8 cellular contexts compared by ENCODE assay signal in the genomic region with DNA sequence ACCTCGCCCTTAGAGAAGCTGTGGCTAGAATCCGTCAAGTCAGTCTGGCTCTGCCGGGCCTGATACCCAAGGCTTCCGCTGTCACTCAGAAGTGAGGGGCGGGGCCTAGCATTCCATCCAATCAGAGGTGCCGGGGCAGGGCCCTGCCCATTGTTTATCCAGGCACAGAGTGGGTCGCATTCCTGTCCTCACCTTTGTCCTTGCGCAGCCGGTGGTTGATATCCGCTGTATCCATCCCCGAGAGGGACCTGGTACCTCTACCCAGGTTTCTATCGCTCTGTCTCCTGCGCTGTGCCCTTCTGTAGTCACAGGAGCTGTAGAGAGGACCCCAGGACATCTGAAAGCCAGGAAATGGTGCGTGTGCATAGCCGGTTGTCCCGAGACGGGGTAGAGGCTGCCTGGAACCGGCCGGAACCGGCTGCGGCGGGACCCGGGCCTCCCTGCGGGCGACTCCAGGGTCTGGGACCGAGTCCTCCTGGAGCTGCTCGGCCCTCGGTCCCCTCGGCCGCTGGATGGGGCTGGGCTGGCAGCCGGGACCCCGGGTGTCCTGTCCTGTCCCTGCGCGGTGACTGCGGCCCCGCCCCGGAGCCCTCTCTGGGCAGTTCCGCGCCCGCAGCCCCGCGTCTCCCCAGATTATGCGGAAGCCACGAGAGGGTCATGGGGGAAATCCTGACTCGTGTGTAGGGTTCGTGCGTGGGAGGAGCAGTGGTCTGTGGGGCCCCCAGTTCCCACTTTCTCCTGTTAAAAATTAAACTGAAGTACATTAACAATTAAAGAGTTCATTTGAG. TPM values are rescaled to one million over a fixed set of nuclear protein-coding genes. Genes with fewer than 3 reads are reported as not detected.
DNase-seq lines count a peak whose midpoint lies in the region; ATAC-seq, FAIRE-seq and TF ChIP-seq lines count a peak whose summit lies in the region.

A gene (plus strand): TSS at position 183 of the 788 bp plus-strand sequence. CDS start 169 bp downstream, at position 352.

- DNase-seq in AG04449 (ENCODE audit: low read depth, low spot score) (no peak), H1 (ENCODE audit: low read depth in 1 of 2, low spot score in 2 of 2) (peak; percentile 89 to 96), mesenchymal stem cell (peak; percentile 91)
- peak; percentile 64 for DNase-seq in NK-92 treated with Interleukin-12 subunit alpha and Interleukin-12 subunit beta, amount 100 ng/mL, for 24 hours (lab: John Stamatoyannopoulos, UW)
- peak; percentile 95 for DNase-seq in activated CD8-positive, alpha-beta memory T cell treated with anti-CD3 and anti-CD28 coated beads, Interleukin-2, amount 10 ng/mL, durations not matched to agents 7 days and 5 days
- peak; percentile 81 for DNase-seq in stimulated activated CD8-positive, alpha-beta memory T cell treated with anti-CD3 and anti-CD28 coated beads, Interleukin-12 subunit alpha, Interleukin-12 subunit beta, amount 100 ng/mL, for 1 hour (ENCODE audit: low read depth)

- TF ChIP-seq RAD21 in H1 (IDR thresholded peaks at IDR 0.05 in 1 of 2, conservative IDR thresholded peaks at IDR 0.05 in 1 of 2; ENCODE audit: low read depth in 2 of 2, low read length in 2 of 2): no peak; a peak in 2 of 4 replicates

- H3K14ac ChIP-seq in H1 (ENCODE audit: insufficient read length) (no peak within 1 kb of the TSS), mesenchymal stem cell (ENCODE audit: low read length in 2 of 2) (no peak within 1 kb of the TSS)

- H4K20me1 ChIP-seq in H1 (replicated peaks in 1 of 2; ENCODE audit: control insufficient read depth in 1 of 2, insufficient read depth in 2 of 2, low read length in 2 of 2): no peaks in the 10 kb centered on the region

- H2BK15ac ChIP-seq in H1 (ENCODE audit: low read length) (peak within 1 kb of the TSS; percentile 67; the same call in 1 of the 2 replicates), mesenchymal stem cell (ENCODE audit: low read depth, poor library complexity, severe bottlenecking) (peak within 1 kb of the TSS; percentile 96)

- no peak within 1 kb of the TSS for H2BK20ac ChIP-seq in H1 (ENCODE audit: low read length)

- H3K27me3 Mint-ChIP-seq in activated CD8-positive, alpha-beta memory T cell treated with anti-CD3 and anti-CD28 coated beads, Interleukin-2, amount 10 ng/mL, durations not matched to agents 7 days and 5 days: no peaks in the 10 kb centered on the region

- no peak within 1 kb of the TSS for H3K4ac ChIP-seq in H1 (replicated peaks; ENCODE audit: insufficient read length, low read depth, low read length)
- peak within 1 kb of the TSS; percentile 59 to 76 for H3K4ac ChIP-seq in mesenchymal stem cell (ENCODE audit: low read depth in 1 of 2, low read length in 2 of 2)

- TF ChIP-seq POLR2A in GM18951 (IDR thresholded peaks at IDR 0.05; ENCODE audit: extremely low read depth, insufficient read depth, insufficient read length) (peak; percentile 69), H1 (IDR thresholded peaks at IDR 0.05; ENCODE audit: control extremely low read depth in 1 of 2, low read depth in 2 of 2, low read length in 2 of 2) (peak; percentile 71 to 91)

- H3K23ac ChIP-seq in H1 (ENCODE audit: insufficient read length): no peak within 1 kb of the TSS
- H3K23ac ChIP-seq in mesenchymal stem cell (ENCODE audit: low read length in 2 of 2): peak within 1 kb of the TSS in 1 of 2 experiments; percentile 35

- peak within 1 kb of the TSS; percentile 57 to 99 (median 79) for H3K9ac ChIP-seq in H1 (replicated peaks in 1 of 4; ENCODE audit: extremely low read depth in 1 of 4, low read depth in 3 of 4, low read length in 3 of 4)
- H3K9ac ChIP-seq in mesenchymal stem cell (ENCODE audit: low read length): peak within 1 kb of the TSS; percentile 95

- peak within 1 kb of the TSS; percentile 99; the same call in 1 of the 2 replicates for H4K8ac ChIP-seq in H1 (ENCODE audit: extremely low read depth, insufficient read depth, low read length)
- peak within 1 kb of the TSS; percentile 91 for H4K8ac ChIP-seq in mesenchymal stem cell (ENCODE audit: low read length)

- H3K56ac ChIP-seq in H1 (replicated peaks; ENCODE audit: insufficient read length, low read depth, low read length): no peak within 1 kb of the TSS

- H2AFZ ChIP-seq in H1 (ENCODE audit: low read length): peak within 1 kb of the TSS; percentile 81
- H2AFZ ChIP-seq in mesenchymal stem cell (ENCODE audit: low read depth, low read length): peak within 1 kb of the TSS; percentile 87

- H2BK5ac ChIP-seq in H1 (ENCODE audit: low read depth, low read length): peak within 1 kb of the TSS; percentile 96
- H2BK5ac ChIP-seq in mesenchymal stem cell (ENCODE audit: low read depth, low read length, poor library complexity, severe bottlenecking): peak within 1 kb of the TSS; percentile 67

- H3K18ac ChIP-seq in H1 (ENCODE audit: extremely low read depth, low read length) (peak within 1 kb of the TSS; percentile 19; the same call in 1 of the 2 replicates), mesenchymal stem cell (ENCODE audit: low read depth in 1 of 2, low read length in 2 of 2) (peak within 1 kb of the TSS; percentile 54 to 88)

- H3K4me1 Mint-ChIP-seq in activated CD8-positive, alpha-beta memory T cell treated with anti-CD3 and anti-CD28 coated beads, Interleukin-2, amount 10 ng/mL, durations not matched to agents 7 days and 5 days: peaks cover 22% of the 10 kb centered on the region

- H4K91ac ChIP-seq in H1 (replicated peaks; ENCODE audit: insufficient read length, low read length) (peak within 1 kb of the TSS; percentile 54), mesenchymal stem cell (ENCODE audit: low read length) (peak within 1 kb of the TSS; percentile 56)

- peak; percentile 76 for FAIRE-seq in H1 (lab: Jason Lieb, UNC)

- H3K4me1 ChIP-seq in H1 (replicated peaks in 1 of 4; ENCODE audit: control insufficient read depth in 3 of 4, insufficient read depth in 4 of 4, low read length in 3 of 4) (peaks cover 0 to 7% (median 4%) of the 10 kb centered on the region in 4 experiments; a peak in 5 of 7 replicates), mesenchymal stem cell (ENCODE audit: control insufficient read depth, insufficient read depth, low read depth, low read length) (peaks cover 3% of the 10 kb centered on the region)

- WGBS in H1 (ENCODE audit: extremely low coverage in 1 of 2, insufficient coverage in 1 of 2, insufficient read length in 1 of 2, insufficient replicate concordance in 2 of 2, low coverage in 1 of 2, low lambda C conversion rate in 2 of 2, missing lambda C conversion rate in 1 of 2), 2 experiments: 6% methylated on average over 40 of the region's 47 CpGs; no CpG with 5 or more reads in 1 of the 2 experiments
- WGBS in mesenchymal stem cell: 1% methylated on average over 32 of the region's 47 CpGs

- H3K27me3 ChIP-seq in H1 (replicated peaks in 1 of 4; ENCODE audit: control insufficient read depth in 3 of 4, extremely low read depth in 1 of 4, insufficient read depth in 3 of 4, low read length in 3 of 4) (peaks cover 0 to 13% (median 7%) of the 10 kb centered on the region in 4 experiments; a peak in 5 of 7 replicates), mesenchymal stem cell (ENCODE audit: control insufficient read depth in 1 of 2, insufficient read depth in 1 of 2, low read length in 2 of 2) (no peaks in the 10 kb centered on the region)

- TF ChIP-seq CTCF in AG04449 (IDR thresholded peaks at IDR 0.05; ENCODE audit: insufficient read depth, low read length, missing control alignments) (no peak), H1 (IDR thresholded peaks at IDR 0.05; ENCODE audit: control extremely low read depth in 1 of 3, insufficient read depth in 1 of 3, low read depth in 1 of 3, low read length in 3 of 3) (no peak)

- H3K79me1 ChIP-seq in H1 (ENCODE audit: low read depth, low read length) (no peaks in the 10 kb centered on the region), mesenchymal stem cell (replicated peaks; ENCODE audit: low read length, poor library complexity, severe bottlenecking) (no peaks in the 10 kb centered on the region)

- POLR2A ChIA-PET in AG04449 (lab: Yijun Ruan, JAX): interaction anchor here (0.9 to 1.8 kb wide), 2 partner anchors 8 to 23 kb away, joined by 3 to 5 read pairs; no protein-coding TSS in a partner anchor
- POLR2A ChIA-PET in H1 (lab: Charles Lee; ENCODE audit: partially characterized antibody): interaction anchor here (0.7 to 3.2 kb wide), 17 partner anchors 10 to 191 kb away, joined by 3 to 73 read pairs (median 5); a partner anchor contains a TSS

- peaks cover 8% of the 10 kb centered on the region; the same call in 1 of the 2 replicates for H3K23me2 ChIP-seq in H1 (ENCODE audit: low read depth, low read length)

- H3K27ac Mint-ChIP-seq in activated CD8-positive, alpha-beta memory T cell treated with anti-CD3 and anti-CD28 coated beads, Interleukin-2, amount 10 ng/mL, durations not matched to agents 7 days and 5 days: peak within 1 kb of the TSS; percentile 90

- H3K9me3 ChIP-seq in H1 (ENCODE audit: insufficient read depth in 2 of 2, low read depth in 1 of 2, low read length in 1 of 2) (no peaks in the 10 kb centered on the region), mesenchymal stem cell (ENCODE audit: control insufficient read depth, low read length) (peaks cover 3% of the 10 kb centered on the region)

- in situ Hi-C loops in GM18951 (cut with MboI; ENCODE audit: low sequenced_read_pairs, unreplicated experiment): loop anchor here (10.0 kb wide), 1 partner anchor 180 kb away; a partner anchor contains a TSS

- no peaks in the 10 kb centered on the region for H3K79me2 ChIP-seq in H1 (ENCODE audit: control insufficient read depth in 1 of 2, insufficient read depth in 2 of 2, low read length in 2 of 2)

- H2BK12ac ChIP-seq in H1 (ENCODE audit: low read depth, low read length): peak within 1 kb of the TSS; percentile 84
- H2BK12ac ChIP-seq in mesenchymal stem cell (ENCODE audit: low read length in 2 of 2): peak within 1 kb of the TSS; percentile 2 to 15

- H2BK120ac ChIP-seq in H1 (replicated peaks; ENCODE audit: low read depth, low read length): peak within 1 kb of the TSS; percentile 71
- no peak within 1 kb of the TSS for H2BK120ac ChIP-seq in mesenchymal stem cell (ENCODE audit: low read depth, low read length)

- H3K27ac ChIP-seq in H1 (ENCODE audit: low read depth, low read length): peak within 1 kb of the TSS; percentile 75; the same call in 1 of the 2 replicates
- peak within 1 kb of the TSS; percentile 91 for H3K27ac ChIP-seq in mesenchymal stem cell (ENCODE audit: low read length, poor library complexity, severe bottlenecking)

- H2AK5ac ChIP-seq in H1 (ENCODE audit: low read depth, low read length) (no peak within 1 kb of the TSS), mesenchymal stem cell (ENCODE audit: low read length, severe bottlenecking) (no peak within 1 kb of the TSS)

- peak within 1 kb of the TSS; percentile 82 for H4K5ac ChIP-seq in H1 (ENCODE audit: insufficient read length, low read depth, low read length)

- H3K4me2 ChIP-seq in H1 (ENCODE audit: insufficient read depth in 1 of 2, low read depth in 2 of 2, low read length in 2 of 2) (peak within 1 kb of the TSS; percentile 72 to 89), mesenchymal stem cell (ENCODE audit: low read length, poor library complexity, severe bottlenecking) (peak within 1 kb of the TSS; percentile 78)

- peak within 1 kb of the TSS; percentile 80 for H3K4me3 ChIP-seq in AG04449 (ENCODE audit: low read depth, low read length)
- H3K4me3 ChIP-seq in H1 (ENCODE audit: extremely low read depth in 1 of 4, insufficient read depth in 2 of 4, low read depth in 3 of 4, low read length in 4 of 4): peak within 1 kb of the TSS; percentile 66 to 76 (median 72)
- peak within 1 kb of the TSS; percentile 67 to 89 for H3K4me3 ChIP-seq in mesenchymal stem cell (ENCODE audit: insufficient read depth in 1 of 2, low read depth in 1 of 2, low read length in 2 of 2)

- no peak for TF ChIP-seq EP300 in H1 (IDR thresholded peaks at IDR 0.05; ENCODE audit: borderline replicate concordance in 1 of 2, low read depth in 2 of 2, low read length in 2 of 2)

- H3K4me3 Mint-ChIP-seq in activated CD8-positive, alpha-beta memory T cell treated with anti-CD3 and anti-CD28 coated beads, Interleukin-2, amount 10 ng/mL, durations not matched to agents 7 days and 5 days: peak within 1 kb of the TSS; percentile 86

- H3K36me3 ChIP-seq in H1 (ENCODE audit: control insufficient read depth in 2 of 4, insufficient read depth in 4 of 4, low read length in 3 of 4) (no peaks in the 10 kb centered on the region), mesenchymal stem cell (ENCODE audit: control insufficient read depth in 1 of 2, insufficient read depth in 2 of 2, low read depth in 1 of 2, low read length in 2 of 2) (peaks cover 2 to 11% of the 10 kb centered on the region in 2 experiments)

- H3K9me3 Mint-ChIP-seq in activated CD8-positive, alpha-beta memory T cell treated with anti-CD3 and anti-CD28 coated beads, Interleukin-2, amount 10 ng/mL, durations not matched to agents 7 days and 5 days (ENCODE audit: low read depth): peaks cover 3% of the 10 kb centered on the region

- ATAC-seq in HG03342 (IDR thresholded peaks at IDR 0.05; ENCODE audit: unreplicated experiment): peak; percentile 83
- peak; percentile 97 for ATAC-seq in activated CD8-positive, alpha-beta memory T cell treated with anti-CD3 and anti-CD28 coated beads, Interleukin-2, amount 10 ng/mL, durations not matched to agents 7 days and 5 days

- H3K36me3 Mint-ChIP-seq in activated CD8-positive, alpha-beta memory T cell treated with anti-CD3 and anti-CD28 coated beads, Interleukin-2, amount 10 ng/mL, durations not matched to agents 7 days and 5 days: peaks cover 8% of the 10 kb centered on the region

- CTCF ChIA-PET in AG04449 (lab: Yijun Ruan, JAX) (interaction anchor here (0.7 to 5.0 kb wide), 9 partner anchors 11 to 178 kb away, joined by 3 to 67 read pairs (median 5); a partner anchor contains a TSS), H1 (lab: Charles Lee; ENCODE audit: partially characterized antibody) (interaction anchor here (0.6 to 5.9 kb wide), 13 partner anchors 11 to 586 kb away, joined by 3 to 92 read pairs (median 5); a partner anchor contains a TSS)
- CTCF ChIA-PET in activated CD8-positive, alpha-beta memory T cell treated with anti-CD3 and anti-CD28 coated beads, Interleukin-2, amount 10 ng/mL, durations not matched to agents 7 days and 5 days (lab: Charles Lee): interaction anchor here (0.6 to 5.0 kb wide), 10 partner anchors 8 to 1185 kb away, joined by 3 to 53 read pairs (median 4); a partner anchor contains a TSS

RNA-seq across cellular contexts. Expression of the gene that starts here (rescaled TPM):
- total RNA-seq in activated CD8-positive, alpha-beta memory T cell treated with anti-CD3 and anti-CD28 coated beads, Interleukin-2, amount 10 ng/mL, durations not matched to agents 7 days and 5 days: under 1 TPM; 0.85 to 0.98 TPM
- 1.7 TPM in 2 replicates for total RNA-seq in H1 (2021; fragmentation: NEBNext Ultra II Directional; extraction: Animal tissue kit (Norgen Biotek cat#: 25700))
- polyA plus RNA-seq in H1 (2011; rRNA removed): 0.39 and 0.46 TPM in 2 replicates
- 1.5 TPM for polyA plus RNA-seq in H1 (2011; cell fraction: cytosol; rRNA removed)
- polyA plus RNA-seq in H1 (2011; cell fraction: nucleus; rRNA removed): 0.31 TPM
- 0.83 to 2.6 TPM (median 1.2 TPM) in 4 replicates for polyA plus RNA-seq in H1 (2012, experiment 1 of 2)
- 0.30 TPM for polyA plus RNA-seq in H1 (2012, experiment 2 of 2)
- 0.59 TPM for polyA plus RNA-seq in H1 (2013, experiment 1 of 2)
- 0.64 TPM for polyA plus RNA-seq in H1 (2013, experiment 2 of 2)
- 1.1 and 2.1 TPM in 2 replicates for polyA minus RNA-seq in H1 (2011; rRNA and poly(A)+ RNA removed)
- polyA minus RNA-seq in H1 (2011; cell fraction: cytosol; rRNA and poly(A)+ RNA removed): 0.81 TPM
- polyA minus RNA-seq in H1 (2011; cell fraction: nucleus; rRNA and poly(A)+ RNA removed): 4.9 TPM
- polyA plus RNA-seq in mesenchymal stem cell (2013, experiment 1 of 2): 0.91 TPM
- 1.0 TPM for polyA plus RNA-seq in mesenchymal stem cell (2013, experiment 2 of 2)

Comparison
In these comparisons a context has a peak if more than half of its experiments do, and no peak if none do; other contexts are left out.
1. Peak in DNase-seq and ATAC-seq in activated CD8-positive, alpha-beta memory T cell treated with anti-CD3 and anti-CD28 coated beads, Interleukin-2, amount 10 ng/mL, durations not matched to agents 7 days and 5 days; RNA of the gene not detected or under 1 TPM.